22 cellular contexts compared by ENCODE assay signal in genomic region chr4:1361391-1361790, GRCh38.
"Had no signal": no experiment of that assay in that cellular context is flagged by ENCODE, and none has a peak within 500 bp of the region (broad histone marks: within the 10 kb centered on the region; RNA-seq: fewer than 3 reads in every experiment).

No MANE protein-coding gene starts in this region.

- H3K9me3 ChIP-seq: left lung, mucosa of descending colon, ovary, right atrium auricular region, stomach, testis, thyroid gland, transverse colon, upper lobe of left lung, vagina had no signal

- H3K4me1 ChIP-seq: testis, thyroid gland, transverse colon, vagina had no signal

- H3K27ac ChIP-seq: left lung, right atrium auricular region, stomach, testis, thyroid gland, transverse colon, upper lobe of left lung, vagina had no signal

- H3K4me3 ChIP-seq: left lung, lung, mucosa of descending colon, ovary, right atrium auricular region, skin epidermis, stomach, testis, thyroid gland, transverse colon, upper lobe of left lung, vagina had no signal

- H3K36me3 ChIP-seq: ovary, thyroid gland, transverse colon, vagina had no signal

- DNase-seq: kidney glomerular epithelial cell; left colon; left lung; midbrain; mucosa of descending colon; naive thymus-derived CD4-positive, alpha-beta T cell; ovary; stimulated activated CD4-positive, alpha-beta T cell treated with anti-CD3 and anti-CD28 coated beads, Interleukin-12 subunit alpha, Interleukin-12 subunit beta, amount 100 ng/mL, for 4 hours; stimulated activated CD4-positive, alpha-beta T cell treated with anti-CD3 and anti-CD28 coated beads, Interleukin-15, amount 100 ng/mL, for 24 hours; stimulated activated CD4-positive, alpha-beta T cell treated with anti-CD3 and anti-CD28 coated beads, Interleukin-2, amount 100 ng/mL, for 24 hours; stimulated activated CD4-positive, alpha-beta T cell treated with anti-CD3 and anti-CD28 coated beads, Interleukin-4, amount 100 ng/mL, for 1 hour; stimulated activated naive B cell treated with anti-CD40 and anti-IgM and Interleukin-4, amounts not matched to agents 10 μg/mL and 1 μg/mL and 100 μg/mL, for 72 hours; stimulated activated naive CD8-positive, alpha-beta T cell treated with anti-CD3 and anti-CD28 coated beads, Interleukin-15, Interleukin-2, amounts not matched to agents 100 U/mL and 50 U/mL, for 24 hours; stomach; testis; thyroid gland; transverse colon had no signal

- H3K27me3 ChIP-seq: left lung, ovary, right atrium auricular region, stomach, testis, thyroid gland, transverse colon, upper lobe of left lung, vagina had no signal
